10 cellular contexts compared by ENCODE assay signal in the genomic region with DNA sequence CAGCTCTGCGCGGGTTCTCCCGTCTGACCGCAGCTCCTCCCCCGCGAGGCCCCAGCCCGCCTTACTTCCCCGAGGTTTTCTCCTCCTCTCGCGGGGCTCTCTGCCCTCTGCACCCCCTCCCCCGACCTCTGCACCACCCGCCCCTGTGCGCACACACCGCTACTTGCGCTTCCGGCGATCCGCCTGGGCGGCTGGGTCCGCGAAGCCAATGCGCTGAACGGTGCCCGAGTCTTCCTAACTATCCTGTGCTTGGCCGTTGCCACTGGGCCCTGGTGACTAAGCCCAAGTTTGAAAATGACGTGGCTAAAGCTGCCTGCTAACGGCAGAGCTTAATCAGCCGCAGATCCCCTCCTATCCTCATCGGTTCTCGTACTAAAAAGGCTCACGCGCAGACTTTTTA. TPM values are rescaled to one million over a fixed set of nuclear protein-coding genes. Genes with fewer than 3 reads are reported as not detected.
DNase-seq lines count a peak whose midpoint lies in the region; ATAC-seq and TF ChIP-seq lines count a peak whose summit lies in the region.
"Had no signal": no experiment of that assay in that cellular context is flagged by ENCODE, and none has a peak within 500 bp of the region (broad histone marks: within the 10 kb centered on the region; RNA-seq: fewer than 3 reads in every experiment).

No MANE protein-coding gene starts in this region.

- DNase-seq in left ventricle myocardium inferior (no peak), cardiac septum (ENCODE audit: low spot score) (no peak), T-helper 17 cell (no peak), thoracic aorta (ENCODE audit: low spot score) (no peak), NCI-H1105 treated with DMSO at 0.1 percent for 48 hours (lab: John Stamatoyannopoulos, UW) (no peak), G401 (ENCODE audit: low spot score) (no peak), NCI-H1694 treated with DMSO at 0.1 percent for 48 hours (lab: John Stamatoyannopoulos, UW) (no peak)
- DNase-seq: Caco-2, NCI-H1092 treated with DMSO at 0.1 percent for 48 hours had no signal

- in situ Hi-C loops in G401 (cut with HindIII; ENCODE audit: low sequenced_read_pairs), result no loop called here

- peaks cover 55% of the 10 kb centered on the region for H3K4me1 ChIP-seq in left ventricle myocardium inferior
- peaks cover 9 to 41% of the 10 kb centered on the region in 2 donors for H3K4me1 ChIP-seq in thoracic aorta (ENCODE audit: control insufficient read depth in 1 of 2, low read depth in 2 of 2)
- H3K4me1 ChIP-seq: Caco-2 had no signal

- no peak for TF ChIP-seq CTCF in left ventricle myocardium inferior (IDR thresholded peaks at IDR 0.05; ENCODE audit: borderline replicate concordance)
- no peak for TF ChIP-seq CTCF in thoracic aorta (IDR thresholded peaks at IDR 0.05)

- H3K9me3 ChIP-seq in left ventricle myocardium inferior (replicated peaks) (no peaks in the 10 kb centered on the region), T-helper 17 cell (ENCODE audit: control insufficient read depth, low read length, poor library complexity, severe bottlenecking) (peaks cover 2% of the 10 kb centered on the region), thoracic aorta (no peaks in the 10 kb centered on the region)
- H3K9me3 ChIP-seq: Caco-2 had no signal

- peak overlapping the region; percentile 78 for H3K4me3 Mint-ChIP-seq in T-helper 17 cell

- H3K27me3 ChIP-seq in left ventricle myocardium inferior (ENCODE audit: low read depth) (peaks cover 100% of the 10 kb centered on the region), thoracic aorta (replicated peaks; ENCODE audit: insufficient read depth) (peaks cover 41% of the 10 kb centered on the region)

- H3K4me3 ChIP-seq in left ventricle myocardium inferior (peak overlapping the region; percentile 53), iPS-11a (ENCODE audit: low read depth, low read length) (peak overlapping the region; percentile 10), thoracic aorta (peak overlapping the region; percentile 3)

- peaks cover 4% of the 10 kb centered on the region for H3K36me3 Mint-ChIP-seq in T-helper 17 cell (ENCODE audit: low read depth)

- H3K27ac ChIP-seq in left ventricle myocardium inferior (replicated peaks) (no peak overlapping the region), thoracic aorta (no peak overlapping the region)

- H3K27ac Mint-ChIP-seq in T-helper 17 cell, result peak overlapping the region; percentile 63

- H3K36me3 ChIP-seq in left ventricle myocardium inferior (no peaks in the 10 kb centered on the region), thoracic aorta (no peaks in the 10 kb centered on the region)

- peaks cover 86% of the 10 kb centered on the region for H3K27me3 Mint-ChIP-seq in T-helper 17 cell

- peaks cover 11% of the 10 kb centered on the region for H3K4me1 Mint-ChIP-seq in T-helper 17 cell

- ATAC-seq in T-helper 17 cell, result no peak
- ATAC-seq in thoracic aorta (ENCODE audit: insufficient number of reproducible peaks, low FRiP score, low read depth), result no peak

- intact Hi-C loops in left ventricle myocardium inferior (cut with micrococcal nuclease), result no loop called here
- intact Hi-C loops in cardiac septum (cut with DNase I), result loop anchor here (10.0 kb wide), 1 partner anchor 577 kb away; no protein-coding TSS in a partner anchor

RNA-seq across cellular contexts. Expression of a gene that starts 6.2 kb away (rescaled TPM):
- total RNA-seq in left ventricle myocardium inferior (0.41 TPM), cardiac septum (0.22 TPM), T-helper 17 cell (not detected), thoracic aorta (not detected)
- total RNA-seq in G401 (2014; rRNA removed; shearing (Covaris generic)), result not detected in 2 replicates

Comparison
In these comparisons a context has a peak if more than half of its experiments do, and no peak if none do; other contexts are left out.
1. H3K4me3 ChIP-seq: peak in every context shown above with its lines; median percentile 53 in left ventricle myocardium inferior; 10 in iPS-11a; 3 in thoracic aorta.